Comparison of ENCODE assay signal across 21 cellular contexts in genomic region chr7:107953265-107953923, GRCh38. TPM values are rescaled to one million over a fixed set of nuclear protein-coding genes. Genes with fewer than 3 reads are reported as not detected.
DNase-seq lines count a peak whose midpoint lies in the region; ATAC-seq, FAIRE-seq and TF ChIP-seq lines count a peak whose summit lies in the region.
"Had no signal": no experiment of that assay in that cellular context is flagged by ENCODE, and none has a peak within 500 bp of the region (broad histone marks: within the 10 kb centered on the region; RNA-seq: fewer than 3 reads in every experiment).

No MANE protein-coding gene starts in this region.

- TF ChIP-seq POLR2A in sigmoid colon (IDR thresholded peaks at IDR 0.05), result no peak
- TF ChIP-seq POLR2A in GM12891 (IDR thresholded peaks at IDR 0.05; ENCODE audit: low read depth, low read length), result no peak

- H3K36me3 Mint-ChIP-seq in GM23338 (ENCODE audit: low read depth), result peaks cover 27% of the 10 kb centered on the region
- H3K36me3 Mint-ChIP-seq: naive B cell had no signal

- H3K27ac ChIP-seq in GM23338 (ENCODE audit: low read depth) (0 out of 2 replicates have a peak overlapping the region, but pooled peaks have one; percentile 34), hepatocyte (peak overlapping the region; percentile 53), sigmoid colon (peak overlapping the region; percentile 47 to 74 (median 69)), right atrium auricular region (no peak overlapping the region)
- H3K27ac ChIP-seq: ascending aorta, skin epidermis had no signal

- 44% methylated on average over 10 of the region's 10 CpGs for WGBS in hepatocyte (ENCODE audit: low lambda C conversion rate, missing lambda C conversion rate)
- whole genome bisulfite sequencing in sigmoid colon, 2 donors, result 83 to 88% methylated on average over 10 of the region's 10 CpGs

- TF ChIP-seq EP300 in sigmoid colon (IDR thresholded peaks at IDR 0.05), result no peak

- H3K36me3 ChIP-seq in GM23338 (ENCODE audit: insufficient read depth) (no peaks in the 10 kb centered on the region), hepatocyte (replicated peaks; ENCODE audit: insufficient read depth, low read depth) (no peaks in the 10 kb centered on the region), sigmoid colon (peaks cover 15 to 84% (median 35%) of the 10 kb centered on the region in 4 donors), right atrium auricular region (peaks cover 58% of the 10 kb centered on the region)

- H3K27me3 ChIP-seq in GM23338 (ENCODE audit: insufficient read depth) (no peaks in the 10 kb centered on the region), hepatocyte (no peaks in the 10 kb centered on the region), sigmoid colon (no peaks in the 10 kb centered on the region), right atrium auricular region (no peaks in the 10 kb centered on the region)
- H3K27me3 ChIP-seq: ascending aorta had no signal

- H3K79me2 ChIP-seq in GM23338 (replicated peaks; ENCODE audit: insufficient read depth) (no peaks in the 10 kb centered on the region), hepatocyte (peaks cover 7% of the 10 kb centered on the region)

- H3K27ac Mint-ChIP-seq in GM23338, result no peak overlapping the region
- H3K27ac Mint-ChIP-seq: activated B cell treated with CpG ODN at 0.5 μM for 24 hours; activated CD4-positive, alpha-beta memory T cell treated with anti-CD3 and anti-CD28 coated beads, Interleukin-2, amount 10 ng/mL, durations not matched to agents 7 days and 5 days; activated naive CD4-positive, alpha-beta T cell treated with anti-CD3 and anti-CD28 coated beads for 36 hours; CD4-positive, alpha-beta T cell; stimulated activated naive CD8-positive, alpha-beta T cell treated with anti-CD3 and anti-CD28 coated beads, Interleukin-15, amount 100 ng/mL, for 72 hours; T-helper 17 cell had no signal

- DNase-seq in GM23338 (ENCODE audit: low spot score) (no peak), hepatocyte (ENCODE audit: low spot score) (no peak), sigmoid colon (no peak), foreskin fibroblast (no peak), right atrium auricular region (ENCODE audit: low spot score) (no peak), GM12891 (ENCODE audit: insufficient read length, low spot score) (no peak)
- DNase-seq: activated B cell treated with CpG ODN at 0.5 μM for 24 hours; activated CD4-positive, alpha-beta memory T cell treated with anti-CD3 and anti-CD28 coated beads, Interleukin-2, amount 10 ng/mL, durations not matched to agents 7 days and 5 days; activated naive CD4-positive, alpha-beta T cell treated with anti-CD3 and anti-CD28 coated beads for 36 hours; CD4-positive, alpha-beta T cell; DMS79; hypothalamus; naive B cell; stimulated activated CD4-positive, alpha-beta T cell treated with anti-CD3 and anti-CD28 coated beads, Interleukin-2, amount 100 ng/mL, for 48 hours; stimulated activated naive CD8-positive, alpha-beta T cell treated with anti-CD3 and anti-CD28 coated beads, Interleukin-15, amount 100 ng/mL, for 72 hours; T-helper 17 cell had no signal

- H3K4me3 ChIP-seq in GM23338 (no peak overlapping the region), hepatocyte (no peak overlapping the region), sigmoid colon (no peak overlapping the region), foreskin fibroblast (ENCODE audit: low read depth in 1 of 2, low read length in 2 of 2) (no peak overlapping the region), right atrium auricular region (no peak overlapping the region)
- H3K4me3 ChIP-seq: ascending aorta, lung, skin epidermis had no signal

- no peaks in the 10 kb centered on the region for H3K9me2 ChIP-seq in GM23338 (ENCODE audit: insufficient read depth)
- no peaks in the 10 kb centered on the region for H3K9me2 ChIP-seq in hepatocyte (replicated peaks; ENCODE audit: insufficient read depth)

- H3K27me3 Mint-ChIP-seq in GM23338 (ENCODE audit: insufficient read depth, low read depth, poor library complexity), result peaks cover 6% of the 10 kb centered on the region
- H3K27me3 Mint-ChIP-seq: CD4-positive, alpha-beta T cell; stimulated activated naive CD8-positive, alpha-beta T cell treated with anti-CD3 and anti-CD28 coated beads, Interleukin-15, amount 100 ng/mL, for 72 hours had no signal

- ATAC-seq in GM23338 (no peak), SK-N-SH treated with all-trans-retinoic acid at 6 μM for 48 hours (peak; percentile 0; the same call in 2 of the 3 replicates), esophagus mucosa (no peak)
- ATAC-seq: stimulated activated naive CD8-positive, alpha-beta T cell treated with anti-CD3 and anti-CD28 coated beads, Interleukin-15, amount 100 ng/mL, for 72 hours; T-helper 17 cell had no signal

- intact Hi-C loops in sigmoid colon (cut with DNase I), result no loop called here

- H3K4me1 Mint-ChIP-seq in GM23338, result peaks cover 35% of the 10 kb centered on the region
- H3K4me1 Mint-ChIP-seq: activated B cell treated with CpG ODN at 0.5 μM for 24 hours; activated CD4-positive, alpha-beta memory T cell treated with anti-CD3 and anti-CD28 coated beads, Interleukin-2, amount 10 ng/mL, durations not matched to agents 7 days and 5 days; naive B cell; stimulated activated naive CD8-positive, alpha-beta T cell treated with anti-CD3 and anti-CD28 coated beads, Interleukin-15, amount 100 ng/mL, for 72 hours; T-helper 17 cell had no signal

- FAIRE-seq in GM12891 (lab: Jason Lieb, UNC), result no peak

- H3K4me3 Mint-ChIP-seq in GM23338, result no peak overlapping the region; the same call in 2 of the 3 replicates
- H3K4me3 Mint-ChIP-seq: activated B cell treated with CpG ODN at 0.5 μM for 24 hours; activated CD4-positive, alpha-beta memory T cell treated with anti-CD3 and anti-CD28 coated beads, Interleukin-2, amount 10 ng/mL, durations not matched to agents 7 days and 5 days; activated naive CD4-positive, alpha-beta T cell treated with anti-CD3 and anti-CD28 coated beads for 36 hours; CD4-positive, alpha-beta T cell; naive B cell; stimulated activated naive CD8-positive, alpha-beta T cell treated with anti-CD3 and anti-CD28 coated beads, Interleukin-15, amount 100 ng/mL, for 72 hours; T-helper 17 cell had no signal

- H2AFZ ChIP-seq in GM23338, result no peak overlapping the region
- H2AFZ ChIP-seq in hepatocyte, result no peak overlapping the region

- no peaks in the 10 kb centered on the region for H3K9me3 Mint-ChIP-seq in GM23338
- H3K9me3 Mint-ChIP-seq: activated B cell treated with CpG ODN at 0.5 μM for 24 hours; activated CD4-positive, alpha-beta memory T cell treated with anti-CD3 and anti-CD28 coated beads, Interleukin-2, amount 10 ng/mL, durations not matched to agents 7 days and 5 days; activated naive CD4-positive, alpha-beta T cell treated with anti-CD3 and anti-CD28 coated beads for 36 hours; CD4-positive, alpha-beta T cell; naive B cell; stimulated activated naive CD8-positive, alpha-beta T cell treated with anti-CD3 and anti-CD28 coated beads, Interleukin-15, amount 100 ng/mL, for 72 hours had no signal

- no peaks in the 10 kb centered on the region for H3K9me3 ChIP-seq in hepatocyte (ENCODE audit: low read depth)
- no peaks in the 10 kb centered on the region for H3K9me3 ChIP-seq in sigmoid colon
- H3K9me3 ChIP-seq in right atrium auricular region, result no peaks in the 10 kb centered on the region
- H3K9me3 ChIP-seq: ascending aorta had no signal

- peak overlapping the region; percentile 34; the same call in 1 of the 2 replicates for H3K4me2 ChIP-seq in GM23338
- H3K4me2 ChIP-seq in hepatocyte, result no peak overlapping the region

- TF ChIP-seq CTCF in GM23338 (conservative IDR thresholded peaks at IDR 0.05; ENCODE audit: low read depth in 2 of 2) (no peak), hepatocyte (IDR thresholded peaks at IDR 0.05; ENCODE audit: poor library complexity) (no peak), sigmoid colon (IDR thresholded peaks at IDR 0.05) (no peak), foreskin fibroblast (IDR thresholded peaks at IDR 0.05; ENCODE audit: low read depth, low read length) (no peak), right atrium auricular region (IDR thresholded peaks at IDR 0.05) (no peak)

- H3F3A ChIP-seq in GM23338 (replicated peaks; ENCODE audit: low read depth), result no peaks in the 10 kb centered on the region

- H3K4me1 ChIP-seq in GM23338 (ENCODE audit: insufficient read depth) (peaks cover 24% of the 10 kb centered on the region), hepatocyte (ENCODE audit: insufficient read depth) (peaks cover 40% of the 10 kb centered on the region), sigmoid colon (peaks cover 0 to 71% (median 47%) of the 10 kb centered on the region in 4 donors), right atrium auricular region (peaks cover 0 to 6% of the 10 kb centered on the region in 2 donors)

- no peaks in the 10 kb centered on the region for H4K20me1 ChIP-seq in GM23338 (replicated peaks; ENCODE audit: insufficient read depth)
- no peaks in the 10 kb centered on the region for H4K20me1 ChIP-seq in hepatocyte (ENCODE audit: insufficient read depth, poor library complexity, severe bottlenecking)

TF ChIP-seq in GM23338, 12 proteins besides CTCF, POLR2A, EP300 and RAD21 (continues in another document):
- no peak for TF ChIP-seq CREB1 (CRISPR knock-in tag; IDR thresholded peaks at IDR 0.05; ENCODE audit: low read depth)
- TF ChIP-seq JUNB (IDR thresholded peaks at IDR 0.05; ENCODE audit: unreplicated experiment), result no peak
- no peak for TF ChIP-seq STAT1 (IDR thresholded peaks at IDR 0.05; ENCODE audit: unreplicated experiment)
- TF ChIP-seq ZNF331 (CRISPR knock-in tag; IDR thresholded peaks at IDR 0.05; ENCODE audit: low read depth), result no peak

TF ChIP-seq in SK-N-SH treated with all-trans-retinoic acid at 6 μM for 48 hours, 23 proteins besides CTCF, POLR2A, EP300 and RAD21 (continues in another document):
- TF ChIP-seq GLIS3 (CRISPR knock-in tag; IDR thresholded peaks at IDR 0.05), result no peak

TF ChIP-seq in GM12891, 5 proteins besides CTCF, POLR2A, EP300 and RAD21:
- TF ChIP-seq TAF1 (IDR thresholded peaks at IDR 0.05; ENCODE audit: low read depth, low read length) (no peak), SPI1 (IDR thresholded peaks at IDR 0.05; ENCODE audit: low read depth, low read length) (no peak), POU2F2 (IDR thresholded peaks at IDR 0.05; ENCODE audit: low read depth, low read length) (no peak)

RNA-seq across cellular contexts. Expression of gene LAMB1, which starts 49.6 kb away (rescaled TPM):
- total RNA-seq in GM23338 (2014; rRNA removed; shearing (Covaris generic)), result 57.6 and 57.8 TPM in 2 replicates
- polyA plus RNA-seq in GM23338 (2016; fragmentation: Nextera tagmentation; extraction: Ambion mirVana), result 50.0 and 53.5 TPM in 2 replicates
- 323 and 355 TPM in 2 replicates for total RNA-seq in hepatocyte
- polyA plus RNA-seq in hepatocyte, result 284 and 329 TPM in 2 replicates
- 100 to 1,000 TPM; 161 to 246 (median 185) TPM for total RNA-seq in sigmoid colon
- 100 to 1,000 TPM in 1 of 3 donors, 10 to 100 TPM in 2; 16.9 to 103 (median 22.8) TPM for polyA plus RNA-seq in sigmoid colon
- total RNA-seq in esophagus mucosa, result 35.0 TPM
- total RNA-seq in right atrium auricular region, result 10 to 100 TPM; 52.2 to 60.7 TPM
- 0.30 TPM for polyA plus RNA-seq in GM12891 (2012; ENCODE audit: low read depth, missing spikeins)
- total RNA-seq: activated B cell treated with CpG ODN at 0.5 μM for 24 hours; activated CD4-positive, alpha-beta memory T cell treated with anti-CD3 and anti-CD28 coated beads, Interleukin-2, amount 10 ng/mL, durations not matched to agents 7 days and 5 days; CD4-positive, alpha-beta T cell; T-helper 17 cell had no signal

Comparison
In these comparisons a context has a peak if more than half of its experiments do, and no peak if none do; other contexts are left out.
1. H3K27ac ChIP-seq: peak in GM23338 (single experiment), hepatocyte (single experiment) and sigmoid colon (4 of 4); none in right atrium auricular region (0 of 2).